ENCODE assay signal across 8 cellular contexts in genomic region chr2:148927010-148927409, GRCh38. TPM values are rescaled to one million over a fixed set of nuclear protein-coding genes. Genes with fewer than 3 reads are reported as not detected.
DNase-seq lines count a peak whose midpoint lies in the region; ATAC-seq and TF ChIP-seq lines count a peak whose summit lies in the region.

No MANE protein-coding gene starts in this region.

- peak overlapping the region; percentile 55 for H4K8ac ChIP-seq in mesenchymal stem cell (ENCODE audit: low read length)

- no peak overlapping the region for H3K4ac ChIP-seq in mesenchymal stem cell (ENCODE audit: low read depth in 1 of 2, low read length in 2 of 2)

- H2AK5ac ChIP-seq in mesenchymal stem cell (ENCODE audit: low read length, severe bottlenecking), result no peak overlapping the region

- no peak overlapping the region for H3K4me2 ChIP-seq in mesenchymal stem cell (ENCODE audit: low read length, poor library complexity, severe bottlenecking)

- H3K9ac ChIP-seq in mesenchymal stem cell (ENCODE audit: low read length), result no peak overlapping the region

- no peak overlapping the region for H3K23ac ChIP-seq in mesenchymal stem cell (ENCODE audit: low read length in 2 of 2)

- H2BK5ac ChIP-seq in mesenchymal stem cell (ENCODE audit: low read depth, low read length, poor library complexity, severe bottlenecking), result no peak overlapping the region

- peak; percentile 44 to 56 for ATAC-seq in CD4-positive, CD25-positive, alpha-beta regulatory T cell (ENCODE audit: low read depth in 2 of 2)
- ATAC-seq in GM21528 (IDR thresholded peaks at IDR 0.05; ENCODE audit: low FRiP score, unreplicated experiment), result peak; percentile 79

- no peak overlapping the region for H2BK15ac ChIP-seq in mesenchymal stem cell (ENCODE audit: low read depth, poor library complexity, severe bottlenecking)

- H2BK12ac ChIP-seq in mesenchymal stem cell (ENCODE audit: low read length in 2 of 2), result no peak overlapping the region

- WGBS in mesenchymal stem cell, result 84% methylated on average over 12 of the region's 12 CpGs

- H4K91ac ChIP-seq in mesenchymal stem cell (ENCODE audit: low read length), result peak overlapping the region; percentile 48

- H3K4me1 Mint-ChIP-seq in CD4-positive, CD25-positive, alpha-beta regulatory T cell, result peaks cover 6 to 33% (median 16%) of the 10 kb centered on the region in 4 donors

- H3K4me3 Mint-ChIP-seq in CD4-positive, CD25-positive, alpha-beta regulatory T cell, result peak overlapping the region; percentile 83 to 90 (median 85)

- H2AFZ ChIP-seq in mesenchymal stem cell (ENCODE audit: low read depth, low read length), result no peak overlapping the region

- H3K27ac Mint-ChIP-seq in CD4-positive, CD25-positive, alpha-beta regulatory T cell, result peak overlapping the region; percentile 64 to 87 (median 79)

- H2BK120ac ChIP-seq in mesenchymal stem cell (ENCODE audit: low read depth, low read length), result no peak overlapping the region

- peak overlapping the region; percentile 78 for H3K4me3 ChIP-seq in CD4-positive, CD25-positive, alpha-beta regulatory T cell (ENCODE audit: low read depth, low read length)
- H3K4me3 ChIP-seq in mesenchymal stem cell (ENCODE audit: insufficient read depth in 1 of 2, low read depth in 1 of 2, low read length in 2 of 2), result no peak overlapping the region
- no peak overlapping the region for H3K4me3 ChIP-seq in WERI-Rb-1 (ENCODE audit: low read depth, low read length)

- H3K36me3 Mint-ChIP-seq in CD4-positive, CD25-positive, alpha-beta regulatory T cell, result no peaks in the 10 kb centered on the region

- peak in 1 of 3 donors; percentile 77 for DNase-seq in CD4-positive, CD25-positive, alpha-beta regulatory T cell
- DNase-seq in HuH-7.5 (ENCODE audit: low spot score), result peak; percentile 20
- DNase-seq in activated T-helper 1 cell treated with Interleukin-2 at 50 U/mL for 16 hours (ENCODE audit: low read depth), result peak; percentile 1
- DNase-seq in mesenchymal stem cell, result no peak
- no peak for DNase-seq in WERI-Rb-1
- no peak for DNase-seq in DMS79 (lab: John Stamatoyannopoulos, UW)
- DNase-seq in mesenteric fat pad (ENCODE audit: low spot score), result no peak

- H3K18ac ChIP-seq in mesenchymal stem cell (ENCODE audit: low read depth in 1 of 2, low read length in 2 of 2), result no peak overlapping the region

- no peaks in the 10 kb centered on the region for H3K79me1 ChIP-seq in mesenchymal stem cell (replicated peaks; ENCODE audit: low read length, poor library complexity, severe bottlenecking)

- H3K27me3 Mint-ChIP-seq in CD4-positive, CD25-positive, alpha-beta regulatory T cell, result no peaks in the 10 kb centered on the region

- H3K27ac ChIP-seq in CD4-positive, CD25-positive, alpha-beta regulatory T cell (ENCODE audit: insufficient read depth, low read length, poor library complexity, severe bottlenecking), result peak overlapping the region; percentile 10
- H3K27ac ChIP-seq in mesenchymal stem cell (ENCODE audit: low read length, poor library complexity, severe bottlenecking) (no peak overlapping the region), WERI-Rb-1 (no peak overlapping the region)

- H3K14ac ChIP-seq in mesenchymal stem cell (ENCODE audit: low read length in 2 of 2), result no peak overlapping the region

- H3K36me3 ChIP-seq in CD4-positive, CD25-positive, alpha-beta regulatory T cell (ENCODE audit: control insufficient read depth, insufficient read depth, low read length), result no peaks in the 10 kb centered on the region
- H3K36me3 ChIP-seq in mesenchymal stem cell (ENCODE audit: control insufficient read depth in 1 of 2, insufficient read depth in 2 of 2, low read depth in 1 of 2, low read length in 2 of 2) (no peaks in the 10 kb centered on the region), WERI-Rb-1 (no peaks in the 10 kb centered on the region)

- TF ChIP-seq CTCF in WERI-Rb-1 (IDR thresholded peaks at IDR 0.05; ENCODE audit: low read depth, low read length), result no peak

- H3K27me3 ChIP-seq in CD4-positive, CD25-positive, alpha-beta regulatory T cell (ENCODE audit: control insufficient read depth, insufficient read depth, low read length), result no peaks in the 10 kb centered on the region
- H3K27me3 ChIP-seq in mesenchymal stem cell (ENCODE audit: control insufficient read depth in 1 of 2, insufficient read depth in 1 of 2, low read length in 2 of 2) (peaks cover 0 to 11% of the 10 kb centered on the region in 2 experiments), WERI-Rb-1 (ENCODE audit: insufficient read depth, low read depth, severe bottlenecking) (peaks cover 22% of the 10 kb centered on the region)

- H3K9me3 ChIP-seq in CD4-positive, CD25-positive, alpha-beta regulatory T cell (ENCODE audit: control insufficient read depth in 2 of 2, low read length in 2 of 2), result no peaks in the 10 kb centered on the region
- H3K9me3 ChIP-seq in mesenchymal stem cell (ENCODE audit: control insufficient read depth, low read length) (no peaks in the 10 kb centered on the region), WERI-Rb-1 (ENCODE audit: severe bottlenecking) (no peaks in the 10 kb centered on the region)

- peaks cover 17% of the 10 kb centered on the region for H3K4me1 ChIP-seq in CD4-positive, CD25-positive, alpha-beta regulatory T cell (ENCODE audit: control insufficient read depth, insufficient read depth, low read length, poor library complexity, severe bottlenecking)
- no peaks in the 10 kb centered on the region for H3K4me1 ChIP-seq in mesenchymal stem cell (ENCODE audit: control insufficient read depth, insufficient read depth, low read depth, low read length)

- no peaks in the 10 kb centered on the region for H3K9me3 Mint-ChIP-seq in CD4-positive, CD25-positive, alpha-beta regulatory T cell

RNA-seq across cellular contexts. Expression of gene KIF5C, which starts 52.0 kb away (rescaled TPM):
- total RNA-seq in CD4-positive, CD25-positive, alpha-beta regulatory T cell, result 7.7 TPM
- polyA plus RNA-seq in CD4-positive, CD25-positive, alpha-beta regulatory T cell, result 1 to 10 TPM in 2 of 4 donors, under 1 TPM in 2; 0.54 to 3.0 (median 1.2) TPM
- polyA plus RNA-seq in mesenchymal stem cell (2013, experiment 1 of 2), result 0.15 TPM
- 0.21 TPM for polyA plus RNA-seq in mesenchymal stem cell (2013, experiment 2 of 2)
- total RNA-seq in mesenteric fat pad, result 0.84 TPM

Comparison
In these comparisons a context has a peak if more than half of its experiments do, and no peak if none do; other contexts are left out.
1. DNase-seq: peak in HuH-7.5 (single experiment) and activated T-helper 1 cell treated with Interleukin-2 at 50 U/mL for 16 hours (single experiment); none in mesenchymal stem cell (single experiment), WERI-Rb-1 (single experiment), DMS79 (single experiment) and mesenteric fat pad (single experiment).